In genomic region chr1:36300526-36300925, GRCh38 we compare ENCODE assay signal across 9 cellular contexts. TPM values are rescaled to one million over a fixed set of nuclear protein-coding genes. Genes with fewer than 3 reads are reported as not detected.
DNase-seq lines count a peak whose midpoint lies in the region; ATAC-seq, FAIRE-seq and TF ChIP-seq lines count a peak whose summit lies in the region.
"Had no signal": no experiment of that assay in that cellular context is flagged by ENCODE, and none has a peak within 500 bp of the region (broad histone marks: within the 10 kb centered on the region; RNA-seq: fewer than 3 reads in every experiment).

No MANE protein-coding gene starts in this region.

- H3K27ac Mint-ChIP-seq in naive thymus-derived CD4-positive, alpha-beta T cell: peak overlapping the region in 7 of 9 donors; percentile 36 to 75 (median 57)

- no peak overlapping the region for H4K8ac ChIP-seq in IMR-90 (ENCODE audit: low read depth in 2 of 2, low read length in 2 of 2)

- H3K27ac ChIP-seq in AG04450 (ENCODE audit: low read depth, low read length) (peak overlapping the region; percentile 1), IMR-90 (ENCODE audit: insufficient read depth, low read length) (no peak overlapping the region), mammary epithelial cell (ENCODE audit: insufficient read depth, low read depth, low read length) (peak overlapping the region; percentile 87)
- no peak overlapping the region for H3K27ac ChIP-seq in naive thymus-derived CD4-positive, alpha-beta T cell (ENCODE audit: low read depth, low read length)

- H3K9me3 Mint-ChIP-seq in naive thymus-derived CD4-positive, alpha-beta T cell: no peaks in the 10 kb centered on the region

- in situ Hi-C loops in IMR-90 (cut with MboI; ENCODE audit: low sequenced_read_pairs) (no loop called here), mammary epithelial cell (cut with MboI; ENCODE audit: low sequenced_read_pairs in 2 of 2) (no loop called here)

- peaks cover 41% of the 10 kb centered on the region for H3K79me2 ChIP-seq in mammary epithelial cell (ENCODE audit: insufficient read depth, low read length)

- H3K36me3 Mint-ChIP-seq in naive thymus-derived CD4-positive, alpha-beta T cell: peaks cover 8 to 31% (median 21%) of the 10 kb centered on the region in 5 donors

- peaks cover 0 to 19% (median 6%) of the 10 kb centered on the region in 7 donors for H3K4me1 Mint-ChIP-seq in naive thymus-derived CD4-positive, alpha-beta T cell

- no peak overlapping the region for H3K56ac ChIP-seq in IMR-90 (ENCODE audit: extremely low read depth, insufficient read depth, low read length)

- peaks cover 58% of the 10 kb centered on the region for H3K36me3 ChIP-seq in IMR-90 (ENCODE audit: control insufficient read depth, insufficient read depth, low read length)
- peaks cover 33% of the 10 kb centered on the region for H3K36me3 ChIP-seq in mammary epithelial cell (ENCODE audit: insufficient read depth, low read length)
- peaks cover 6 to 77% (median 25%) of the 10 kb centered on the region in 3 experiments for H3K36me3 ChIP-seq in naive thymus-derived CD4-positive, alpha-beta T cell (ENCODE audit: control insufficient read depth in 2 of 3, insufficient read depth in 3 of 3, low read length in 3 of 3)

- BruUV-seq in IMR-90 (replicated peaks; lab: Mats Ljungman, UMichigan): no TSS peak
- BruUV-seq in mammary epithelial cell (replicated peaks; lab: Mats Ljungman, UMichigan): no TSS peak

- POLR2A ChIA-PET in AG04450 (lab: Yijun Ruan, JAX) (interaction anchor here (0.9 to 1.2 kb wide), 4 partner anchors 21 to 151 kb away, joined by 3 to 7 read pairs (median 4); partner anchors contain the start of gene TRAPPC3), IMR-90 (lab: Charles Lee; ENCODE audit: unreplicated experiment) (no interaction called here)
- POLR2A ChIA-PET in naive thymus-derived CD4-positive, alpha-beta T cell (lab: Charles Lee): no interaction called here

- no peak for ATAC-seq in IMR-90 (ENCODE audit: low read depth)
- ATAC-seq in naive thymus-derived CD4-positive, alpha-beta T cell: peak; percentile 77
- no peak for ATAC-seq in GM18520 (IDR thresholded peaks at IDR 0.05; ENCODE audit: unreplicated experiment)

- WGBS in IMR-90 (ENCODE audit: extremely low coverage in 2 of 2, insufficient read length in 1 of 2), 2 experiments: no CpG with 5 or more reads among the region's 1 CpG
- 86% methylated on average over 1 of the region's 1 CpG for WGBS in mammary epithelial cell (ENCODE audit: low coverage, missing lambda C conversion rate)

- H2AFZ ChIP-seq in IMR-90 (replicated peaks; ENCODE audit: low read length, poor library complexity) (no peak overlapping the region), mammary epithelial cell (ENCODE audit: low read depth, low read length) (no peak overlapping the region)

- H4K20me1 ChIP-seq in IMR-90 (ENCODE audit: insufficient read depth, low read length) (peaks cover 17% of the 10 kb centered on the region; the same call in 1 of the 2 replicates), mammary epithelial cell (ENCODE audit: insufficient read depth, low read length) (no peaks in the 10 kb centered on the region)

- CTCF ChIA-PET in AG04450 (lab: Charles Lee) (interaction anchor here (0.5 to 2.5 kb wide), 47 partner anchors 10 to 1243 kb away, joined by 3 to 25 read pairs (median 4); partner anchors contain the start of genes LSM10, MAP7D1, TEKT2 and TRAPPC3), IMR-90 (lab: Yijun Ruan, JAX) (interaction anchor here (0.6 to 1.6 kb wide), 13 partner anchors 9 to 166 kb away, joined by 3 to 9 read pairs (median 4); partner anchors contain the start of gene TRAPPC3), mammary epithelial cell (lab: Charles Lee; ENCODE audit: low non-redundant PET) (interaction anchor here (0.5 to 0.9 kb wide), 8 partner anchors 14 to 167 kb away, joined by 3 to 5 read pairs (median 3); partner anchors contain the start of gene TRAPPC3)
- CTCF ChIA-PET in naive thymus-derived CD4-positive, alpha-beta T cell (lab: Charles Lee): interaction anchor here (0.7 to 1.6 kb wide), 4 partner anchors 11 to 67 kb away, joined by 3 to 8 read pairs (median 3); no protein-coding TSS in a partner anchor

- no peak overlapping the region for H3K14ac ChIP-seq in IMR-90 (replicated peaks; ENCODE audit: low read depth, low read length)

- no peak overlapping the region for H4K5ac ChIP-seq in IMR-90 (ENCODE audit: low read depth, low read length)

- no peak overlapping the region for H2BK120ac ChIP-seq in IMR-90 (ENCODE audit: low read depth, low read length)

- no peak for FAIRE-seq in GM12891 (lab: Jason Lieb, UNC)
- FAIRE-seq: GM19239 had no signal

- H3K4me3 Mint-ChIP-seq in naive thymus-derived CD4-positive, alpha-beta T cell: peak overlapping the region in 1 of 10 donors; percentile 7

- no peak overlapping the region for H3K18ac ChIP-seq in IMR-90 (ENCODE audit: low read depth, low read length)

- H3K9ac ChIP-seq in IMR-90 (ENCODE audit: low read depth, low read length) (no peak overlapping the region), mammary epithelial cell (ENCODE audit: insufficient read depth, low read length) (peak overlapping the region; percentile 25)

- H3K9me3 ChIP-seq in AG04450 (ENCODE audit: control insufficient read depth, insufficient read depth, low read length) (no peaks in the 10 kb centered on the region), IMR-90 (ENCODE audit: control insufficient read depth, insufficient read depth, low read length) (no peaks in the 10 kb centered on the region), mammary epithelial cell (replicated peaks; ENCODE audit: insufficient read depth, low read length) (no peaks in the 10 kb centered on the region)
- H3K9me3 ChIP-seq in naive thymus-derived CD4-positive, alpha-beta T cell (ENCODE audit: control insufficient read depth in 2 of 3, low read length in 3 of 3): no peaks in the 10 kb centered on the region

- no peak for TF ChIP-seq RAD21 in IMR-90 (IDR thresholded peaks at IDR 0.05; ENCODE audit: low read length)

- H3K4me1 ChIP-seq in IMR-90 (ENCODE audit: control insufficient read depth, insufficient read depth, low read length) (no peaks in the 10 kb centered on the region), mammary epithelial cell (ENCODE audit: insufficient read depth, low read length) (peaks cover 28% of the 10 kb centered on the region)
- H3K4me1 ChIP-seq in naive thymus-derived CD4-positive, alpha-beta T cell (ENCODE audit: control insufficient read depth in 2 of 2, insufficient read depth in 2 of 2, low read length in 2 of 2): no peaks in the 10 kb centered on the region

- H2BK5ac ChIP-seq in IMR-90 (ENCODE audit: low read depth, low read length, poor library complexity, severe bottlenecking): peak overlapping the region; percentile 15

- H2BK15ac ChIP-seq in IMR-90 (ENCODE audit: low read depth, low read length): no peak overlapping the region

- dilution Hi-C loops in IMR-90 (cut with HindIII; ENCODE audit: low sequenced_read_pairs, unreplicated experiment) (no loop called here), mammary epithelial cell (cut with HindIII; ENCODE audit: low sequenced_read_pairs) (loop anchor here (5.0 kb wide), 1 partner anchor 37 kb away; no protein-coding TSS in a partner anchor)

- TF ChIP-seq POLR2A in IMR-90 (IDR thresholded peaks at IDR 0.05; ENCODE audit: low read depth, low read length) (no peak), GM12891 (IDR thresholded peaks at IDR 0.05; ENCODE audit: low read depth, low read length) (no peak)

- H3K79me1 ChIP-seq in IMR-90 (ENCODE audit: low read depth in 1 of 2, low read length in 2 of 2): peaks cover 22 to 59% of the 10 kb centered on the region in 2 experiments

- no peak for TF ChIP-seq CTCF in AG04450 (IDR thresholded peaks at IDR 0.05; ENCODE audit: low read depth, low read length)
- TF ChIP-seq CTCF in IMR-90 (conservative IDR thresholded peaks at IDR 0.05; ENCODE audit: low read depth, low read length): no peak
- TF ChIP-seq CTCF in mammary epithelial cell (conservative IDR thresholded peaks at IDR 0.05 in 1 of 2, IDR thresholded peaks at IDR 0.05 in 1 of 2; ENCODE audit: extremely low read depth in 1 of 2, insufficient read depth in 1 of 2, low read depth in 1 of 2, low read length in 2 of 2): no peak

- H2BK20ac ChIP-seq in IMR-90 (ENCODE audit: low read depth, low read length): no peak overlapping the region

- H3K27me3 Mint-ChIP-seq in naive thymus-derived CD4-positive, alpha-beta T cell: no peaks in the 10 kb centered on the region

- H3K27me3 ChIP-seq in AG04450 (ENCODE audit: control insufficient read depth, insufficient read depth, low read length) (no peaks in the 10 kb centered on the region), IMR-90 (ENCODE audit: control insufficient read depth, insufficient read depth, low read length) (no peaks in the 10 kb centered on the region), mammary epithelial cell (ENCODE audit: insufficient read depth, low read length) (no peaks in the 10 kb centered on the region)
- no peaks in the 10 kb centered on the region for H3K27me3 ChIP-seq in naive thymus-derived CD4-positive, alpha-beta T cell (ENCODE audit: control insufficient read depth in 2 of 2, insufficient read depth in 2 of 2, low read length in 2 of 2)

- no peak overlapping the region for H2AK9ac ChIP-seq in IMR-90 (replicated peaks; ENCODE audit: low read depth, low read length, poor library complexity)

- intact Hi-C loops in IMR-90 (cut with micrococcal nuclease): no loop called here
- intact Hi-C loops in mammary epithelial cell (cut with micrococcal nuclease): loop anchor here (1.0 kb wide), 2 partner anchors 121 to 151 kb away; partner anchors contain the start of gene TRAPPC3
- intact Hi-C loops in naive thymus-derived CD4-positive, alpha-beta T cell (cut with micrococcal nuclease): no loop called here

- DNase-seq in AG04450 (ENCODE audit: low read depth, low spot score) (no peak), IMR-90 (peak; percentile 53), mammary epithelial cell (peak; percentile 70), SIG-M5 treated with dmso at 0.1 percent for 504 hours (lab: John Stamatoyannopoulos, UW; ENCODE audit: unreplicated experiment) (no peak), RPMI8226 (no peak), GM12891 (ENCODE audit: insufficient read length, low spot score) (no peak)
- no peak for DNase-seq in naive thymus-derived CD4-positive, alpha-beta T cell

- no peak overlapping the region for H4K91ac ChIP-seq in IMR-90 (ENCODE audit: insufficient read depth, low read depth, low read length)

- peak overlapping the region; percentile 66; the same call in 1 of the 2 replicates for H3K23ac ChIP-seq in IMR-90 (ENCODE audit: low read depth, low read length)

- no peak overlapping the region for H3K4ac ChIP-seq in IMR-90 (ENCODE audit: low read depth, low read length)

- no peak overlapping the region for H3K4me2 ChIP-seq in IMR-90 (ENCODE audit: low read depth, low read length)
- H3K4me2 ChIP-seq in mammary epithelial cell (ENCODE audit: insufficient read depth, low read depth, low read length): peak overlapping the region; percentile 26

- H2AK5ac ChIP-seq in IMR-90 (ENCODE audit: low read depth, low read length): no peak overlapping the region; the same call in 1 of the 2 replicates

- H3K4me3 ChIP-seq in AG04450 (ENCODE audit: low read depth, low read length) (no peak overlapping the region), IMR-90 (ENCODE audit: insufficient read depth, low read depth, low read length) (no peak overlapping the region), mammary epithelial cell (replicated peaks in 1 of 3; ENCODE audit: insufficient read depth in 1 of 3, low read depth in 2 of 3, low read length in 3 of 3) (no peak overlapping the region)
- H3K4me3 ChIP-seq in naive thymus-derived CD4-positive, alpha-beta T cell (ENCODE audit: low read length): no peak overlapping the region

- H3K9me1 ChIP-seq in IMR-90 (ENCODE audit: insufficient read depth, low read length): peaks cover 5% of the 10 kb centered on the region; the same call in 1 of the 2 replicates

RNA-seq across cellular contexts. Expression of gene SH3D21, which starts 5.6 kb away (rescaled TPM):
- 1.3 and 1.7 TPM in 2 replicates for polyA plus RNA-seq in AG04450 (2011; rRNA removed)
- polyA minus RNA-seq in AG04450 (2011; rRNA and poly(A)+ RNA removed): 1.6 and 2.2 TPM in 2 replicates
- 1.8 and 1.9 TPM in 2 replicates for total RNA-seq in IMR-90 (2012; rRNA removed)
- 11.0 and 11.9 TPM in 2 replicates for polyA plus RNA-seq in IMR-90 (2012; rRNA removed)
- 2.6 and 2.9 TPM in 2 replicates for polyA plus RNA-seq in IMR-90 (2012; cell fraction: cytosol; rRNA removed)
- polyA plus RNA-seq in IMR-90 (2012; cell fraction: nucleus; rRNA removed; ENCODE audit: low replicate concordance): 65.3 and 92.1 TPM in 2 replicates
- total RNA-seq in mammary epithelial cell: 10 to 100 TPM in 1 of 2 donors, 1 to 10 TPM in 1; 7.8 to 26.0 TPM
- 6.3 TPM for polyA plus RNA-seq in mammary epithelial cell
- 6.4 TPM for polyA minus RNA-seq in mammary epithelial cell
- total RNA-seq in naive thymus-derived CD4-positive, alpha-beta T cell: 10 to 100 TPM in 1 of 5 experiments, 1 to 10 TPM in 4; 2.7 to 21.7 (median 3.1) TPM
- polyA plus RNA-seq in naive thymus-derived CD4-positive, alpha-beta T cell: under 1 TPM; 0.17 to 0.37 TPM
- 11.7 TPM for polyA plus RNA-seq in GM12891 (2012; ENCODE audit: low read depth, missing spikeins)

RNA-seq across cellular contexts. Expression of gene EVA1B, which starts 22.9 kb away (rescaled TPM):
- 27.2 and 42.6 TPM in 2 replicates for polyA plus RNA-seq in AG04450 (2011; rRNA removed)
- 7.7 and 8.1 TPM in 2 replicates for polyA minus RNA-seq in AG04450 (2011; rRNA and poly(A)+ RNA removed)
- 49.8 and 63.3 TPM in 2 replicates for total RNA-seq in IMR-90 (2012; rRNA removed)
- polyA plus RNA-seq in IMR-90 (2012; rRNA removed): 64.6 and 147 TPM in 2 replicates
- 167 and 245 TPM in 2 replicates for polyA plus RNA-seq in IMR-90 (2012; cell fraction: cytosol; rRNA removed)
- polyA plus RNA-seq in IMR-90 (2012; cell fraction: nucleus; rRNA removed; ENCODE audit: low replicate concordance): 42.8 and 99.5 TPM in 2 replicates
- total RNA-seq in mammary epithelial cell: 1 to 10 TPM; 9.2 to 10.0 TPM
- polyA plus RNA-seq in mammary epithelial cell: 1.9 TPM
- polyA minus RNA-seq in mammary epithelial cell: not detected
- total RNA-seq in naive thymus-derived CD4-positive, alpha-beta T cell: 10 to 100 TPM in 1 of 5 experiments, 1 to 10 TPM in 4; 1.5 to 12.5 (median 2.2) TPM
- polyA plus RNA-seq in naive thymus-derived CD4-positive, alpha-beta T cell: under 1 TPM; 0.43 to 0.66 TPM
- polyA plus RNA-seq in GM12891 (2012; ENCODE audit: low read depth, missing spikeins): 7.6 TPM

Comparison
In these comparisons a context has a peak if more than half of its experiments do, and no peak if none do; other contexts are left out.
1. DNase-seq: peak in IMR-90 (single experiment) and mammary epithelial cell (single experiment); none in AG04450 (single experiment), naive thymus-derived CD4-positive, alpha-beta T cell (0 of 9), SIG-M5 treated with dmso at 0.1 percent for 504 hours (single experiment), RPMI8226 (single experiment) and GM12891 (single experiment).
2. H3K27ac ChIP-seq: peak in AG04450 (single experiment) and mammary epithelial cell (single experiment); none in IMR-90 (single experiment) and naive thymus-derived CD4-positive, alpha-beta T cell (single experiment).